In the genomic region with DNA sequence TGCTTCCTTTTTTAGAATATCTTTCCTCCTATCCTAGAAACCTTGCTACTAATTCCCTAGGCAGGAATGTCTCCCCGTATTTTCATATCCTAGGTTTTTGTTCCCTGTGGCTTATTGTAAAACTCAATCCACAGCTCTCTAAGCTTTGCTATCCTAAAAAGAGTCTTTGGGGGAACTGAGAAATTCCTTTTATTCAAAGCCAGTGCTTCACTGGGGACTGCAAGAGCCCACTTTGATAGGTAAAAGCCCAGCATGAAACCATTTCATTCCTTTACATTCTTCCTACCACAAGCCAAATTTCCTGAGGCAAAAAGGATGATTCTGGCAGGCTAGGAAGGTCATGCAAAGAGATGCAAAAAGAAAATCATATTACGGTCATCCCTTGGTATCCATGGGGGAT, we compare ENCODE assay signal across 38 cellular contexts. TPM values are rescaled to one million over a fixed set of nuclear protein-coding genes. Genes with fewer than 3 reads are reported as not detected.
"Had no signal": no experiment of that assay in that cellular context is flagged by ENCODE, and none has a peak within 500 bp of the region (broad histone marks: within the 10 kb centered on the region; RNA-seq: fewer than 3 reads in every experiment).

No MANE protein-coding gene starts in this region.

- H3K27me3 Mint-ChIP-seq: activated B cell treated with CpG ODN at 0.5 μM for 24 hours; activated CD4-positive, alpha-beta memory T cell treated with anti-CD3 and anti-CD28 coated beads for 36 hours; activated CD8-positive, alpha-beta T cell treated with anti-CD3 and anti-CD28 coated beads for 36 hours; activated naive CD4-positive, alpha-beta T cell treated with anti-CD3 and anti-CD28 coated beads, Interleukin-2, amount 10 ng/mL, durations not matched to agents 7 days and 5 days; activated naive CD4-positive, alpha-beta T cell treated with anti-CD3 and anti-CD28 coated beads, Interleukin-2, amount 50 U/mL, for 24 hours; activated naive CD8-positive, alpha-beta T cell; activated naive CD8-positive, alpha-beta T cell treated with anti-CD3 and anti-CD28 coated beads, Interleukin-2, amount 10 ng/mL, durations not matched to agents 7 days and 5 days; activated naive CD8-positive, alpha-beta T cell treated with anti-CD3 and anti-CD28 coated beads, Interleukin-2, amount 50 U/mL, for 24 hours; activated T-helper 17 cell treated with anti-CD3 and anti-CD28 coated beads, Interleukin-2, amount 50 U/mL, for 72 hours; brain; central memory CD8-positive, alpha-beta T cell had no signal

- H3K4me3 ChIP-seq: ascending aorta, cardiac muscle cell had no signal

- H3K27me3 ChIP-seq: ascending aorta, cardiac muscle cell had no signal

- H3K27ac Mint-ChIP-seq: activated B cell treated with CpG ODN at 0.5 μM for 24 hours; activated CD4-positive, alpha-beta memory T cell treated with anti-CD3 and anti-CD28 coated beads for 36 hours; activated CD4-positive, alpha-beta T cell treated with anti-CD3 and anti-CD28 coated beads, Interleukin-2, amount 10 ng/mL, durations not matched to agents 24 days and 14 days; activated CD8-positive, alpha-beta T cell treated with anti-CD3 and anti-CD28 coated beads for 36 hours; activated naive CD4-positive, alpha-beta T cell treated with anti-CD3 and anti-CD28 coated beads, Interleukin-2, amount 10 ng/mL, durations not matched to agents 7 days and 5 days; activated naive CD4-positive, alpha-beta T cell treated with anti-CD3 and anti-CD28 coated beads, Interleukin-2, amount 50 U/mL, for 24 hours; activated naive CD8-positive, alpha-beta T cell; activated naive CD8-positive, alpha-beta T cell treated with anti-CD3 and anti-CD28 coated beads, Interleukin-2, amount 10 ng/mL, durations not matched to agents 7 days and 5 days; activated naive CD8-positive, alpha-beta T cell treated with anti-CD3 and anti-CD28 coated beads, Interleukin-2, amount 50 U/mL, for 24 hours; activated T-cell treated with anti-CD3 and anti-CD28 coated beads, Interleukin-2, amount 50 U/mL, for 72 hours; activated T-helper 1 cell treated with anti-CD3 and anti-CD28 coated beads, Interleukin-12 subunit alpha, Interleukin-12 subunit beta, Interleukin-2, Interleukin-4 antibody, amounts not matched to agents 30 ng/mL and 10 ng/mL and 1 ng/mL, durations not matched to agents 14 hours and 24 hours and 36 hours; activated T-helper 17 cell treated with anti-CD3 and anti-CD28 coated beads, Interleukin-2, amount 50 U/mL, for 72 hours; brain; T-helper 1 cell treated with Interleukin-12 subunit alpha and Interleukin-12 subunit beta and Interleukin-4 antibody, amounts not matched to agents 30 μg/mL and 1 μg/mL, for 36 hours; T-helper 2 cell treated with Interferon-gamma antibody and Interleukin-4, amounts not matched to agents 5 μg/mL and 100 μg/mL, for 36 hours had no signal

- H3K4me1 ChIP-seq: ascending aorta had no signal

- H3K9me3 Mint-ChIP-seq: activated B cell treated with CpG ODN at 0.5 μM for 24 hours; activated CD4-positive, alpha-beta memory T cell treated with anti-CD3 and anti-CD28 coated beads for 36 hours; activated CD8-positive, alpha-beta T cell treated with anti-CD3 and anti-CD28 coated beads for 36 hours; activated naive CD4-positive, alpha-beta T cell treated with anti-CD3 and anti-CD28 coated beads, Interleukin-2, amount 10 ng/mL, durations not matched to agents 7 days and 5 days; activated naive CD4-positive, alpha-beta T cell treated with anti-CD3 and anti-CD28 coated beads, Interleukin-2, amount 50 U/mL, for 24 hours; activated naive CD8-positive, alpha-beta T cell treated with anti-CD3 and anti-CD28 coated beads, Interleukin-2, amount 50 U/mL, for 24 hours; activated T-cell treated with anti-CD3 and anti-CD28 coated beads, Interleukin-2, amount 50 U/mL, for 4 hours; activated T-helper 1 cell treated with anti-CD3 and anti-CD28 coated beads, Interleukin-12 subunit alpha, Interleukin-12 subunit beta, Interleukin-2, Interleukin-4 antibody, amounts not matched to agents 30 ng/mL and 10 ng/mL and 1 ng/mL, durations not matched to agents 14 hours and 24 hours and 36 hours; activated T-helper 17 cell treated with anti-CD3 and anti-CD28 coated beads, Interleukin-2, amount 50 U/mL, for 72 hours; central memory CD8-positive, alpha-beta T cell; T-helper 1 cell treated with Interleukin-12 subunit alpha and Interleukin-12 subunit beta and Interleukin-4 antibody, amounts not matched to agents 30 μg/mL and 1 μg/mL, for 36 hours had no signal

- H3K36me3 ChIP-seq: ascending aorta, cardiac muscle cell, WERI-Rb-1 had no signal

- H3K4me1 Mint-ChIP-seq: brain had no signal

- DNase-seq: activated B cell treated with CpG ODN at 0.5 μM for 24 hours; activated CD4-positive, alpha-beta memory T cell treated with anti-CD3 and anti-CD28 coated beads for 36 hours; activated CD4-positive, alpha-beta T cell treated with anti-CD3 and anti-CD28 coated beads for 4 hours; activated CD4-positive, alpha-beta T cell treated with anti-CD3 and anti-CD28 coated beads, Interleukin-2, amount 10 ng/mL, durations not matched to agents 24 days and 14 days; activated CD4-positive, alpha-beta T cell treated with anti-CD3 and anti-CD28 coated beads, Interleukin-2, amount 50 U/mL, for 1 hour; activated CD4-positive, alpha-beta T cell treated with anti-CD3 and anti-CD28 coated beads, Interleukin-2, amount 50 U/mL, for 4 hours; activated CD4-positive, CD25-positive, alpha-beta regulatory T cell treated with anti-CD3 and anti-CD28 coated beads, Interleukin-2, amount 50 U/mL, for 72 hours; activated CD8-positive, alpha-beta memory T cell treated with anti-CD3 and anti-CD28 coated beads, Interleukin-2, amount 50 U/mL, for 4 hours; activated CD8-positive, alpha-beta T cell treated with anti-CD3 and anti-CD28 coated beads for 36 hours; activated gamma-delta T cell; activated naive CD4-positive, alpha-beta T cell treated with anti-CD3 and anti-CD28 coated beads, Interleukin-2, amount 10 ng/mL, durations not matched to agents 7 days and 5 days; activated naive CD4-positive, alpha-beta T cell treated with Interleukin-2 at 50 U/mL for 16 hours; activated naive CD8-positive, alpha-beta T cell treated with anti-CD3 and anti-CD28 coated beads, Interleukin-2, amount 10 ng/mL, durations not matched to agents 7 days and 5 days; activated naive CD8-positive, alpha-beta T cell treated with anti-CD3 and anti-CD28 coated beads, Interleukin-2, amount 50 U/mL, for 24 hours; activated T-cell treated with anti-CD3 and anti-CD28 coated beads for 4 hours; activated T-cell treated with anti-CD3 and anti-CD28 coated beads, Interleukin-2, amount 50 U/mL, for 1 hour; activated T-cell treated with anti-CD3 and anti-CD28 coated beads, Interleukin-2, amount 50 U/mL, for 4 hours; activated T-cell treated with anti-CD3 and anti-CD28 coated beads, Interleukin-2, amount 50 U/mL, for 72 hours; amygdala; anterior cingulate cortex; caudate nucleus; cerebellar nuclear complex; T-helper 1 cell; T-helper 2 cell; T-helper 9 cell; WERI-Rb-1 had no signal

- H3K27ac ChIP-seq: ascending aorta, cardiac muscle cell, WERI-Rb-1 had no signal

- H3K36me3 Mint-ChIP-seq: activated CD4-positive, alpha-beta memory T cell treated with anti-CD3 and anti-CD28 coated beads for 36 hours; brain had no signal

- H3K4me3 Mint-ChIP-seq: activated B cell treated with CpG ODN at 0.5 μM for 24 hours; activated CD4-positive, alpha-beta memory T cell treated with anti-CD3 and anti-CD28 coated beads for 36 hours; activated CD4-positive, alpha-beta T cell treated with anti-CD3 and anti-CD28 coated beads, Interleukin-2, amount 10 ng/mL, durations not matched to agents 24 days and 14 days; activated CD8-positive, alpha-beta T cell treated with anti-CD3 and anti-CD28 coated beads for 36 hours; activated naive CD4-positive, alpha-beta T cell treated with anti-CD3 and anti-CD28 coated beads, Interleukin-2, amount 10 ng/mL, durations not matched to agents 7 days and 5 days; activated naive CD4-positive, alpha-beta T cell treated with anti-CD3 and anti-CD28 coated beads, Interleukin-2, amount 50 U/mL, for 24 hours; activated naive CD8-positive, alpha-beta T cell; activated naive CD8-positive, alpha-beta T cell treated with anti-CD3 and anti-CD28 coated beads, Interleukin-2, amount 10 ng/mL, durations not matched to agents 7 days and 5 days; activated naive CD8-positive, alpha-beta T cell treated with anti-CD3 and anti-CD28 coated beads, Interleukin-2, amount 50 U/mL, for 24 hours; activated T-cell treated with anti-CD3 and anti-CD28 coated beads, Interleukin-2, amount 50 U/mL, for 4 hours; activated T-cell treated with anti-CD3 and anti-CD28 coated beads, Interleukin-2, amount 50 U/mL, for 72 hours; activated T-helper 1 cell treated with anti-CD3 and anti-CD28 coated beads, Interleukin-12 subunit alpha, Interleukin-12 subunit beta, Interleukin-2, Interleukin-4 antibody, amounts not matched to agents 30 ng/mL and 10 ng/mL and 1 ng/mL, durations not matched to agents 14 hours and 24 hours and 36 hours; activated T-helper 17 cell treated with anti-CD3 and anti-CD28 coated beads, Interleukin-2, amount 50 U/mL, for 72 hours; brain; central memory CD8-positive, alpha-beta T cell; T-helper 1 cell treated with Interleukin-12 subunit alpha and Interleukin-12 subunit beta and Interleukin-4 antibody, amounts not matched to agents 30 μg/mL and 1 μg/mL, for 36 hours; T-helper 2 cell treated with Interferon-gamma antibody and Interleukin-4, amounts not matched to agents 5 μg/mL and 100 μg/mL, for 36 hours had no signal

- ATAC-seq: activated CD8-positive, alpha-beta T cell treated with anti-CD3 and anti-CD28 coated beads for 36 hours; activated naive CD8-positive, alpha-beta T cell treated with anti-CD3 and anti-CD28 coated beads, Interleukin-2, amount 50 U/mL, for 24 hours; activated T-cell treated with anti-CD3 and anti-CD28 coated beads, Interleukin-2, amount 50 U/mL, for 4 hours; activated T-cell treated with anti-CD3 and anti-CD28 coated beads, Interleukin-2, amount 50 U/mL, for 72 hours; activated T-helper 17 cell treated with anti-CD3 and anti-CD28 coated beads, Interleukin-2, amount 50 U/mL, for 72 hours had no signal

RNA-seq across cellular contexts. Expression of gene IFNB1, which starts 40.5 kb away (rescaled TPM):
- total RNA-seq: activated B cell treated with CpG ODN at 0.5 μM for 24 hours; activated CD4-positive, alpha-beta T cell treated with anti-CD3 and anti-CD28 coated beads, Interleukin-2, amount 10 ng/mL, durations not matched to agents 24 days and 14 days; activated T-cell treated with anti-CD3 and anti-CD28 coated beads, Interleukin-2, amount 50 U/mL, for 4 hours; activated T-helper 17 cell treated with anti-CD3 and anti-CD28 coated beads, Interleukin-2, amount 50 U/mL, for 72 hours; ascending aorta; cardiac muscle cell; chondrocyte had no signal
- polyA plus RNA-seq: adipose tissue, cardiac muscle cell had no signal
